1 cellular context compared by ENCODE assay signal in genomic region chr1:231065510-231066241, GRCh38.
TF ChIP-seq lines count a peak whose summit lies in the region.

No MANE protein-coding gene starts in this region.

TF ChIP-seq in K562, 482 proteins besides CTCF, POLR2A, EP300 and RAD21 (continued from another document and continues in another):
- TF ChIP-seq E2F8 (IDR thresholded peaks at IDR 0.05; ENCODE audit: low read depth, partially characterized antibody): peak; percentile 26
- no peak for TF ChIP-seq ZNF696 (CRISPR knock-in tag; conservative IDR thresholded peaks at IDR 0.05)
- TF ChIP-seq ZNF316 (IDR thresholded peaks at IDR 0.05): no peak
- no peak for TF ChIP-seq ZNF224 (CRISPR knock-in tag; IDR thresholded peaks at IDR 0.05)
- no peak for TF ChIP-seq ZNF140 (CRISPR knock-in tag; IDR thresholded peaks at IDR 0.05)
- no peak for TF ChIP-seq TBP (optimal IDR thresholded peaks at IDR 0.05; ENCODE audit: low read depth, low read length)
- TF ChIP-seq CHD2 (IDR thresholded peaks at IDR 0.05; ENCODE audit: low read depth, low read length): no peak
- no peak for TF ChIP-seq SAFB2 (IDR thresholded peaks at IDR 0.05; ENCODE audit: borderline replicate concordance, low read depth, low read length, severe bottlenecking)
- TF ChIP-seq SRF (CRISPR knock-in tag; IDR thresholded peaks at IDR 0.05): 0 out of 4 replicates have a peak, but pooled peaks of 1 of the 2 experiments have one; percentile 24
- 0 out of 2 replicates have a peak, but pooled peaks have one; percentile 7 for TF ChIP-seq RAD51 (IDR thresholded peaks at IDR 0.05; ENCODE audit: borderline replicate concordance, low read depth)
- TF ChIP-seq CXXC5 (CRISPR knock-in tag; IDR thresholded peaks at IDR 0.05): peak; percentile 81
- no peak for TF ChIP-seq ZNF699 (CRISPR knock-in tag; IDR thresholded peaks at IDR 0.05; ENCODE audit: insufficient replicate concordance)
- TF ChIP-seq RCOR1 (IDR thresholded peaks at IDR 0.05; ENCODE audit: borderline replicate concordance in 1 of 2, low read depth in 2 of 2, low read length in 2 of 2): peak in 1 of 2 experiments; percentile 93; a peak in 2 of 4 replicates
- TF ChIP-seq ATF6 (CRISPR knock-in tag; IDR thresholded peaks at IDR 0.05): 0 out of 2 replicates have a peak, but pooled peaks have one; percentile 75
- TF ChIP-seq CLOCK (CRISPR knock-in tag; IDR thresholded peaks at IDR 0.05; ENCODE audit: borderline replicate concordance): no peak
- no peak for TF ChIP-seq SRSF7 (optimal IDR thresholded peaks at IDR 0.05; ENCODE audit: low read depth, low read length)
- peak; percentile 71 for TF ChIP-seq MYBL2 (IDR thresholded peaks at IDR 0.05; ENCODE audit: low read depth)
- no peak for TF ChIP-seq MYBL2 (CRISPR knock-in tag; IDR thresholded peaks at IDR 0.05; ENCODE audit: borderline replicate concordance)
- no peak for TF ChIP-seq POU5F1 (IDR thresholded peaks at IDR 0.05; ENCODE audit: borderline replicate concordance, low read depth, low read length, partially characterized antibody)
- 0 out of 2 replicates have a peak, but pooled peaks have one; percentile 39 for TF ChIP-seq CHAMP1 (IDR thresholded peaks at IDR 0.05)
- TF ChIP-seq STAG1 (CRISPR knock-in tag; IDR thresholded peaks at IDR 0.05; ENCODE audit: borderline replicate concordance): no peak
- no peak; a peak in 1 of 4 replicates for TF ChIP-seq ZMIZ1 (IDR thresholded peaks at IDR 0.05; ENCODE audit: low read depth in 2 of 2, low read length in 2 of 2)
- TF ChIP-seq CHD7 (IDR thresholded peaks at IDR 0.05; ENCODE audit: low read depth, low read length): no peak
- no peak for TF ChIP-seq TFAM (CRISPR knock-in tag; conservative IDR thresholded peaks at IDR 0.05)
- no peak for TF ChIP-seq ZNF586 (CRISPR knock-in tag; conservative IDR thresholded peaks at IDR 0.05)
- TF ChIP-seq HDAC3 (IDR thresholded peaks at IDR 0.05; ENCODE audit: borderline replicate concordance, partially characterized antibody): peak; percentile 85
- TF ChIP-seq ZFPM2 (CRISPR knock-in tag; IDR thresholded peaks at IDR 0.05): no peak
- TF ChIP-seq SPI1 (IDR thresholded peaks at IDR 0.05; ENCODE audit: borderline replicate concordance, low read depth, low read length): peak; percentile 21; the same call in 1 of the 2 replicates
